ENCODE assay signal across 8 cellular contexts in genomic region chr11:46333129-46333947, GRCh38. TPM values are rescaled to one million over a fixed set of nuclear protein-coding genes. Genes with fewer than 3 reads are reported as not detected.
DNase-seq lines count a peak whose midpoint lies in the region; ATAC-seq and TF ChIP-seq lines count a peak whose summit lies in the region.

No MANE protein-coding gene starts in this region.

- H3K9me3 Mint-ChIP-seq in activated CD8-positive, alpha-beta memory T cell treated with anti-CD3 and anti-CD28 coated beads, Interleukin-2, amount 10 ng/mL, durations not matched to agents 7 days and 5 days (ENCODE audit: low read depth) = no peaks in the 10 kb centered on the region

- peaks cover 9 to 83% (median 40%) of the 10 kb centered on the region in 6 donors for H3K4me1 ChIP-seq in spleen

- peak overlapping the region in 3 of 8 donors; percentile 31 to 55 (median 51) for H3K27ac ChIP-seq in spleen

- H3K4me1 Mint-ChIP-seq in activated CD8-positive, alpha-beta memory T cell treated with anti-CD3 and anti-CD28 coated beads, Interleukin-2, amount 10 ng/mL, durations not matched to agents 7 days and 5 days = peaks cover 23% of the 10 kb centered on the region

- H3K27me3 ChIP-seq in spleen (replicated peaks in 1 of 7) (peaks cover 0 to 87% (median 45%) of the 10 kb centered on the region in 7 donors), MG63 (no peaks in the 10 kb centered on the region)

- ATAC-seq in activated CD8-positive, alpha-beta memory T cell treated with anti-CD3 and anti-CD28 coated beads, Interleukin-2, amount 10 ng/mL, durations not matched to agents 7 days and 5 days = peak; percentile 41
- ATAC-seq in left ventricle myocardium superior = peak; percentile 41
- ATAC-seq in GM18909 (IDR thresholded peaks at IDR 0.05; ENCODE audit: poor library complexity, unreplicated experiment) = no peak

- TF ChIP-seq CTCF in spleen (IDR thresholded peaks at IDR 0.05 in 8 of 11, conservative IDR thresholded peaks at IDR 0.05 in 3 of 11) = no peak

- H3K27me3 Mint-ChIP-seq in activated CD8-positive, alpha-beta memory T cell treated with anti-CD3 and anti-CD28 coated beads, Interleukin-2, amount 10 ng/mL, durations not matched to agents 7 days and 5 days = peaks cover 61% of the 10 kb centered on the region

- CTCF ChIA-PET in activated CD8-positive, alpha-beta memory T cell treated with anti-CD3 and anti-CD28 coated beads, Interleukin-2, amount 10 ng/mL, durations not matched to agents 7 days and 5 days (lab: Charles Lee) = interaction anchor here (0.8 to 1.5 kb wide), 5 partner anchors 11 to 93 kb away, joined by 3 to 6 read pairs (median 5); no protein-coding TSS in a partner anchor

- H3K9me3 ChIP-seq in spleen (no peaks in the 10 kb centered on the region), MG63 (no peaks in the 10 kb centered on the region)

- H3K4me3 ChIP-seq in spleen (peak overlapping the region; percentile 32 to 72 (median 41)), MG63 (no peak overlapping the region)

- no peak for TF ChIP-seq POLR2A in spleen (IDR thresholded peaks at IDR 0.05)

- intact Hi-C loops in left ventricle myocardium superior (cut with micrococcal nuclease) (no loop called here), spleen (cut with DNase I; ENCODE audit: low total_unique reads) (no loop called here)

- H3K4me3 Mint-ChIP-seq in activated CD8-positive, alpha-beta memory T cell treated with anti-CD3 and anti-CD28 coated beads, Interleukin-2, amount 10 ng/mL, durations not matched to agents 7 days and 5 days = peak overlapping the region; percentile 13

- no peaks in the 10 kb centered on the region for H3K36me3 ChIP-seq in spleen
- H3K36me3 ChIP-seq in MG63 = no peaks in the 10 kb centered on the region

- 5 to 30% (median 8%) methylated on average over 12 to 64 of the region's 64 CpGs for WGBS in spleen, 5 donors

- no peak overlapping the region for H3K27ac Mint-ChIP-seq in activated CD8-positive, alpha-beta memory T cell treated with anti-CD3 and anti-CD28 coated beads, Interleukin-2, amount 10 ng/mL, durations not matched to agents 7 days and 5 days

- DNase-seq in NCI-H82 (lab: John Stamatoyannopoulos, UW) (peak; percentile 11), NCI-H82 treated with DMSO at 0.1 percent for 48 hours (lab: John Stamatoyannopoulos, UW; ENCODE audit: unreplicated experiment) (no peak), left ventricle myocardium superior (peak; percentile 43), spleen (peak; percentile 85), MG63 (no peak), SHP77 treated with DMSO at 0.1 percent for 48 hours (lab: John Stamatoyannopoulos, UW) (no peak)
- DNase-seq in activated CD8-positive, alpha-beta memory T cell treated with anti-CD3 and anti-CD28 coated beads, Interleukin-2, amount 10 ng/mL, durations not matched to agents 7 days and 5 days = no peak

- no peaks in the 10 kb centered on the region for H3K36me3 Mint-ChIP-seq in activated CD8-positive, alpha-beta memory T cell treated with anti-CD3 and anti-CD28 coated beads, Interleukin-2, amount 10 ng/mL, durations not matched to agents 7 days and 5 days

RNA-seq across cellular contexts. Expression of gene DGKZ, which starts 13.9 kb away (rescaled TPM):
- total RNA-seq in activated CD8-positive, alpha-beta memory T cell treated with anti-CD3 and anti-CD28 coated beads, Interleukin-2, amount 10 ng/mL, durations not matched to agents 7 days and 5 days = 100 to 1,000 TPM in 1 of 2 experiments, 10 to 100 TPM in 1; 96.9 to 132 TPM
- total RNA-seq in left ventricle myocardium superior (71.7 TPM), spleen (100 to 1,000 TPM in 5 of 7 donors, 10 to 100 TPM in 2; 86.0 to 136 (median 106) TPM)
- 10 to 100 TPM; 44.2 to 89.0 (median 60.9) TPM for polyA plus RNA-seq in spleen
- total RNA-seq in MG63 (2014; rRNA removed; shearing (Covaris generic); ENCODE audit: low replicate concordance) = 33.4 and 45.4 TPM in 2 replicates

RNA-seq across cellular contexts. Expression of gene MDK, which starts 48.1 kb away (rescaled TPM):
- 1 to 10 TPM; 1.6 to 5.0 TPM for total RNA-seq in activated CD8-positive, alpha-beta memory T cell treated with anti-CD3 and anti-CD28 coated beads, Interleukin-2, amount 10 ng/mL, durations not matched to agents 7 days and 5 days
- total RNA-seq in left ventricle myocardium superior (5.7 TPM), spleen (10 to 100 TPM; 22.6 to 52.8 (median 36.8) TPM)
- polyA plus RNA-seq in spleen = 10 to 100 TPM; 16.2 to 26.6 (median 22.3) TPM
- 0.82 and 2.8 TPM in 2 replicates for total RNA-seq in MG63 (2014; rRNA removed; shearing (Covaris generic); ENCODE audit: low replicate concordance)

RNA-seq across cellular contexts. Expression of gene CREB3L1, which starts 55.9 kb away (rescaled TPM):
- total RNA-seq in activated CD8-positive, alpha-beta memory T cell treated with anti-CD3 and anti-CD28 coated beads, Interleukin-2, amount 10 ng/mL, durations not matched to agents 7 days and 5 days = not detected
- total RNA-seq in left ventricle myocardium superior (56.0 TPM), spleen (1 to 10 TPM; 2.0 to 8.9 (median 5.0) TPM)
- polyA plus RNA-seq in spleen = 1 to 10 TPM in 2 of 3 donors, under 1 TPM in 1; 0.28 to 1.4 (median 1.1) TPM
- total RNA-seq in MG63 (2014; rRNA removed; shearing (Covaris generic); ENCODE audit: low replicate concordance) = 2.5 and 12.5 TPM in 2 replicates

RNA-seq across cellular contexts. Expression of gene CHRM4, which starts 58.2 kb away (rescaled TPM):
- total RNA-seq in activated CD8-positive, alpha-beta memory T cell treated with anti-CD3 and anti-CD28 coated beads, Interleukin-2, amount 10 ng/mL, durations not matched to agents 7 days and 5 days = under 1 TPM in 1 of 2 experiments, not detected in 1; 0.18 TPM
- not detected for total RNA-seq in left ventricle myocardium superior
- 10 to 100 TPM in 3 of 7 donors, 1 to 10 TPM in 4; 2.3 to 34.1 (median 8.5) TPM for total RNA-seq in spleen
- 1 to 10 TPM in 1 of 3 donors, under 1 TPM in 2; 0.06 to 2.0 (median 0.20) TPM for polyA plus RNA-seq in spleen
- not detected in 2 replicates for total RNA-seq in MG63 (2014; rRNA removed; shearing (Covaris generic); ENCODE audit: low replicate concordance)

Comparison
In these comparisons a context has a peak if more than half of its experiments do, and no peak if none do; other contexts are left out.
1. DNase-seq: peak in NCI-H82 (single experiment), left ventricle myocardium superior (single experiment) and spleen (single experiment); none in NCI-H82 treated with DMSO at 0.1 percent for 48 hours (single experiment), activated CD8-positive, alpha-beta memory T cell treated with anti-CD3 and anti-CD28 coated beads, Interleukin-2, amount 10 ng/mL, durations not matched to agents 7 days and 5 days (single experiment), MG63 (single experiment) and SHP77 treated with DMSO at 0.1 percent for 48 hours (single experiment).